Comparison of ENCODE assay signal across 33 cellular contexts in the genomic region with DNA sequence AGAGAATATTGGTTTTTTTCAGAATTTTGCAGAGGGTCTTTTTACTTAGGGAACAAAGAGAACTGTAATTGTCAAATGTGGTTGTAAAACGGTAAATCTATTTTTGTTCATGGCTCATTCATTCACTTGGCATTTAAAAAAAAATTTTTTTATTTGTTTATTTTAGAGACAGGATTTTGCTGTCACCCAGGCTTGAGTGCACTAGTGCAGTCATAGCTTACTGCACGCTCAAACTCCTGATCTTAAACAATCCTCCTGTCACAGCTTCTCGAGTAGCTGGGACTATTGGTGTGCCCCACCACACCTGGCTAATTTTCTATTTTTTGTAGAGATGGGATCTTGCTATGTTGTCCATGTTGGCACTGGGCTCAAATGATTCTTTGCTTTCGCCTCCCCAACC.
"Had no signal": no experiment of that assay in that cellular context is flagged by ENCODE, and none has a peak within 500 bp of the region (broad histone marks: within the 10 kb centered on the region; RNA-seq: fewer than 3 reads in every experiment).

No MANE protein-coding gene starts in this region.

- H3K4me1 ChIP-seq: foreskin keratinocyte had no signal

- H3K9me3 Mint-ChIP-seq: activated CD4-positive, alpha-beta memory T cell treated with anti-CD3 and anti-CD28 coated beads, Interleukin-2, amount 10 ng/mL, durations not matched to agents 7 days and 5 days; activated naive CD4-positive, alpha-beta T cell treated with anti-CD3 and anti-CD28 coated beads, Interleukin-2, amount 10 ng/mL, durations not matched to agents 7 days and 5 days; activated naive CD4-positive, alpha-beta T cell treated with anti-CD3 and anti-CD28 coated beads, Interleukin-2, amount 50 U/mL, for 72 hours; activated T-cell treated with anti-CD3 and anti-CD28 coated beads, Interleukin-2, amount 50 U/mL, for 24 hours; activated T-cell treated with anti-CD3 and anti-CD28 coated beads, Interleukin-2, amount 50 U/mL, for 72 hours; central memory CD8-positive, alpha-beta T cell; effector memory CD8-positive, alpha-beta T cell; T-helper 2 cell treated with Interferon-gamma antibody and Interleukin-4, amounts not matched to agents 5 μg/mL and 100 μg/mL, for 36 hours had no signal

- H3K27ac Mint-ChIP-seq: activated CD4-positive, alpha-beta memory T cell treated with anti-CD3 and anti-CD28 coated beads, Interleukin-2, amount 10 ng/mL, durations not matched to agents 7 days and 5 days; activated CD4-positive, alpha-beta T cell treated with anti-CD3 and anti-CD28 coated beads, Interleukin-2, amount 10 ng/mL, durations not matched to agents 7 days and 5 days; activated naive CD4-positive, alpha-beta T cell treated with anti-CD3 and anti-CD28 coated beads, Interleukin-2, amount 10 ng/mL, durations not matched to agents 7 days and 5 days; activated naive CD4-positive, alpha-beta T cell treated with anti-CD3 and anti-CD28 coated beads, Interleukin-2, amount 50 U/mL, for 72 hours; activated T-cell treated with anti-CD3 and anti-CD28 coated beads, Interleukin-2, amount 50 U/mL, for 24 hours; activated T-cell treated with anti-CD3 and anti-CD28 coated beads, Interleukin-2, amount 50 U/mL, for 72 hours; effector memory CD8-positive, alpha-beta T cell; T-helper 2 cell treated with Interferon-gamma antibody and Interleukin-4, amounts not matched to agents 5 μg/mL and 100 μg/mL, for 36 hours had no signal

- H3K4me3 Mint-ChIP-seq: activated B cell treated with CpG ODN at 0.5 μM for 24 hours; activated CD4-positive, alpha-beta memory T cell treated with anti-CD3 and anti-CD28 coated beads, Interleukin-2, amount 10 ng/mL, durations not matched to agents 7 days and 5 days; activated CD4-positive, alpha-beta T cell treated with anti-CD3 and anti-CD28 coated beads, Interleukin-2, amount 10 ng/mL, durations not matched to agents 7 days and 5 days; activated naive CD4-positive, alpha-beta T cell treated with anti-CD3 and anti-CD28 coated beads, Interleukin-2, amount 10 ng/mL, durations not matched to agents 7 days and 5 days; activated T-cell treated with anti-CD3 and anti-CD28 coated beads, Interleukin-2, amount 50 U/mL, for 24 hours; activated T-cell treated with anti-CD3 and anti-CD28 coated beads, Interleukin-2, amount 50 U/mL, for 72 hours; central memory CD8-positive, alpha-beta T cell; effector memory CD8-positive, alpha-beta T cell; T-helper 17 cell; T-helper 2 cell treated with Interferon-gamma antibody and Interleukin-4, amounts not matched to agents 5 μg/mL and 100 μg/mL, for 36 hours had no signal

- H3K27ac ChIP-seq: brain microvascular endothelial cell, esophagus muscularis mucosa, foreskin keratinocyte, gastrocnemius medialis, heart left ventricle, WERI-Rb-1 had no signal

- H3K9me3 ChIP-seq: esophagus muscularis mucosa, gastrocnemius medialis, heart left ventricle had no signal

- H3K4me3 ChIP-seq: esophagus muscularis mucosa, gastrocnemius medialis, heart left ventricle had no signal

- H3K27me3 ChIP-seq: brain microvascular endothelial cell, esophagus muscularis mucosa, foreskin keratinocyte, gastrocnemius medialis, heart left ventricle had no signal

- DNase-seq: activated B cell treated with CpG ODN at 0.5 μM for 24 hours; activated CD4-positive, alpha-beta memory T cell treated with anti-CD3 and anti-CD28 coated beads, Interleukin-2, amount 10 ng/mL, durations not matched to agents 7 days and 5 days; activated CD4-positive, alpha-beta T cell treated with anti-CD3 and anti-CD28 coated beads for 1 hour; activated CD4-positive, alpha-beta T cell treated with anti-CD3 and anti-CD28 coated beads for 4 hours; activated CD4-positive, alpha-beta T cell treated with anti-CD3 and anti-CD28 coated beads, Interleukin-2, amount 10 ng/mL, durations not matched to agents 7 days and 5 days; activated CD4-positive, alpha-beta T cell treated with anti-CD3 and anti-CD28 coated beads, Interleukin-2, amount 50 U/mL, for 4 hours; activated CD8-positive, alpha-beta memory T cell treated with anti-CD3 and anti-CD28 coated beads, Interleukin-2, amount 50 U/mL, for 48 hours; activated gamma-delta T cell; activated naive CD4-positive, alpha-beta T cell; activated naive CD4-positive, alpha-beta T cell treated with anti-CD3 and anti-CD28 coated beads, Interleukin-2, amount 10 ng/mL, durations not matched to agents 7 days and 5 days; activated T-cell treated with anti-CD3 and anti-CD28 coated beads for 4 hours; activated T-cell treated with anti-CD3 and anti-CD28 coated beads, Interleukin-2, amount 50 U/mL, for 24 hours; activated T-cell treated with anti-CD3 and anti-CD28 coated beads, Interleukin-2, amount 50 U/mL, for 72 hours; amniotic stem cell; anterior cingulate cortex; brain microvascular endothelial cell; cortex of kidney; dermis blood vessel endothelial cell; effector CD4-positive, alpha-beta T cell; effector memory CD8-positive, alpha-beta T cell; erythroblast; foreskin keratinocyte; gastrocnemius medialis; glutamatergic neuron; heart left ventricle; T-helper 1 cell; T-helper 17 cell; T1000; WERI-Rb-1 had no signal

- ATAC-seq: activated naive CD4-positive, alpha-beta T cell treated with anti-CD3 and anti-CD28 coated beads, Interleukin-2, amount 50 U/mL, for 72 hours; activated T-cell treated with anti-CD3 and anti-CD28 coated beads, Interleukin-2, amount 50 U/mL, for 72 hours; effector memory CD8-positive, alpha-beta T cell; foreskin keratinocyte; gastrocnemius medialis; heart left ventricle; T-helper 17 cell had no signal

- H3K27me3 Mint-ChIP-seq: activated B cell treated with CpG ODN at 0.5 μM for 24 hours; activated CD4-positive, alpha-beta memory T cell treated with anti-CD3 and anti-CD28 coated beads, Interleukin-2, amount 10 ng/mL, durations not matched to agents 7 days and 5 days; activated CD4-positive, alpha-beta T cell treated with anti-CD3 and anti-CD28 coated beads, Interleukin-2, amount 10 ng/mL, durations not matched to agents 7 days and 5 days; activated naive CD4-positive, alpha-beta T cell treated with anti-CD3 and anti-CD28 coated beads, Interleukin-2, amount 10 ng/mL, durations not matched to agents 7 days and 5 days; activated T-cell treated with anti-CD3 and anti-CD28 coated beads, Interleukin-2, amount 50 U/mL, for 24 hours; central memory CD8-positive, alpha-beta T cell; effector memory CD8-positive, alpha-beta T cell; T-helper 17 cell had no signal

- H3K36me3 ChIP-seq: brain microvascular endothelial cell, esophagus muscularis mucosa, gastrocnemius medialis, heart left ventricle, WERI-Rb-1 had no signal

- H3K4me1 Mint-ChIP-seq: activated CD4-positive, alpha-beta memory T cell treated with anti-CD3 and anti-CD28 coated beads, Interleukin-2, amount 10 ng/mL, durations not matched to agents 7 days and 5 days; activated CD4-positive, alpha-beta T cell treated with anti-CD3 and anti-CD28 coated beads, Interleukin-2, amount 10 ng/mL, durations not matched to agents 7 days and 5 days; activated naive CD4-positive, alpha-beta T cell treated with anti-CD3 and anti-CD28 coated beads, Interleukin-2, amount 10 ng/mL, durations not matched to agents 7 days and 5 days had no signal
